8 cellular contexts compared by ENCODE assay signal in genomic region chr1:20361805-20362381, GRCh38.
DNase-seq lines count a peak whose midpoint lies in the region; ATAC-seq, FAIRE-seq and TF ChIP-seq lines count a peak whose summit lies in the region.

No MANE protein-coding gene starts in this region.

- no peak for TF ChIP-seq EP300 in stomach (IDR thresholded peaks at IDR 0.05)

- peak; percentile 82 for ATAC-seq in left lung
- no peak for ATAC-seq in HG02610 (IDR thresholded peaks at IDR 0.05; ENCODE audit: unreplicated experiment)
- ATAC-seq in HG02852 (IDR thresholded peaks at IDR 0.05; ENCODE audit: unreplicated experiment), result no peak

- intact Hi-C loops in left lung (cut with DNase I), result no loop called here
- intact Hi-C loops in stomach (cut with DNase I; ENCODE audit: low total_unique reads), result loop anchor here (10.0 kb wide), 1 partner anchor 447 kb away; no protein-coding TSS in a partner anchor

- WGBS in stomach, 5 donors, result 12 to 17% (median 15%) methylated on average over 8 of the region's 8 CpGs

- H3K4me3 ChIP-seq in GM12875 (ENCODE audit: low read depth, low read length) (no peak overlapping the region), bronchial epithelial cell (ENCODE audit: low read depth, low read length) (no peak overlapping the region), left lung (no peak overlapping the region), stomach (no peak overlapping the region)

- TF ChIP-seq CTCF in GM12875 (IDR thresholded peaks at IDR 0.05; ENCODE audit: borderline replicate concordance, insufficient read depth, low read depth, low read length) (peak; percentile 83), bronchial epithelial cell (IDR thresholded peaks at IDR 0.05; ENCODE audit: insufficient read depth, low read length, severe bottlenecking) (peak; percentile 93), left lung (IDR thresholded peaks at IDR 0.05) (peak; percentile 65 to 71), stomach (IDR thresholded peaks at IDR 0.05) (peak in 5 of 7 experiments; percentile 11 to 50 (median 34))

- no peak overlapping the region for H3K27ac ChIP-seq in left lung
- H3K27ac ChIP-seq in stomach, result no peak overlapping the region

- H3K9me3 ChIP-seq in left lung (no peaks in the 10 kb centered on the region), stomach (no peaks in the 10 kb centered on the region)

- H3K27me3 ChIP-seq in bronchial epithelial cell (ENCODE audit: control insufficient read depth, insufficient read depth, low read length) (peaks cover 11% of the 10 kb centered on the region), left lung (peaks cover 14 to 92% of the 10 kb centered on the region in 2 donors), stomach (peaks cover 9 to 88% (median 53%) of the 10 kb centered on the region in 3 donors)

- H3K4me1 ChIP-seq in left lung, result peaks cover 0 to 6% of the 10 kb centered on the region in 2 donors
- peaks cover 10 to 37% (median 28%) of the 10 kb centered on the region in 4 donors for H3K4me1 ChIP-seq in stomach

- DNase-seq in AG08395 (ENCODE audit: low spot score), result peak; percentile 84
- peak; percentile 59 for DNase-seq in OCI-M1 (lab: John Stamatoyannopoulos, UW)
- peak; percentile 42 for DNase-seq in bronchial epithelial cell (ENCODE audit: low read depth)
- DNase-seq in left lung, result no peak
- DNase-seq in stomach, result peak; percentile 32

- H3K36me3 ChIP-seq in bronchial epithelial cell (ENCODE audit: control insufficient read depth, insufficient read depth, low read length), result no peaks in the 10 kb centered on the region
- no peaks in the 10 kb centered on the region for H3K36me3 ChIP-seq in left lung
- no peaks in the 10 kb centered on the region for H3K36me3 ChIP-seq in stomach

- no peak for TF ChIP-seq POLR2A in stomach (IDR thresholded peaks at IDR 0.05)

- FAIRE-seq in bronchial epithelial cell (lab: Jason Lieb, UNC), result peak; percentile 40

Comparison
In these comparisons a context has a peak if more than half of its experiments do, and no peak if none do; other contexts are left out.
1. DNase-seq: peak in AG08395 (single experiment), OCI-M1 (single experiment), bronchial epithelial cell (single experiment) and stomach (single experiment); none in left lung (0 of 2).
2. CTCF ChIP-seq: peak in every context shown above with its lines; median percentile 93 in bronchial epithelial cell; 83 in GM12875; 68 in left lung; 34 in stomach.